In genomic region chr4:40686081-40686913, GRCh38 we compare ENCODE assay signal across 16 cellular contexts.
"Had no signal": no experiment of that assay in that cellular context is flagged by ENCODE, and none has a peak within 500 bp of the region (broad histone marks: within the 10 kb centered on the region; RNA-seq: fewer than 3 reads in every experiment).

No MANE protein-coding gene starts in this region.

- DNase-seq: activated gamma-delta T cell treated with Interleukin-2 at 50 U/mL for 16 hours; activated naive CD8-positive, alpha-beta T cell treated with anti-CD3 and anti-CD28 coated beads, Interleukin-2, amount 50 U/mL, for 24 hours; activated T-cell treated with anti-CD3 and anti-CD28 coated beads, Interleukin-2, amount 50 U/mL, for 1 hour; effector CD4-positive, alpha-beta T cell; foreskin fibroblast; glutamatergic neuron; naive B cell; stimulated activated CD4-positive, alpha-beta T cell treated with anti-CD3 and anti-CD28 coated beads, Interleukin-4, amount 100 ng/mL, for 4 hours; stimulated activated naive CD8-positive, alpha-beta T cell treated with anti-CD3 and anti-CD28 coated beads, Interleukin-15, amount 100 ng/mL, for 72 hours; T-helper 2 cell; testis; uterus had no signal

- H3K4me1 ChIP-seq: testis, uterus had no signal

- H3K36me3 Mint-ChIP-seq: naive B cell had no signal

- H3K27me3 ChIP-seq: cardiac muscle cell, testis, uterus had no signal

- H3K27ac ChIP-seq: cardiac muscle cell, epithelial cell of prostate, testis, uterus had no signal

- H3K4me3 ChIP-seq: cardiac muscle cell, lung, testis, uterus had no signal

- H3K9me3 Mint-ChIP-seq: stimulated activated naive CD8-positive, alpha-beta T cell treated with anti-CD3 and anti-CD28 coated beads, Interleukin-15, amount 100 ng/mL, for 72 hours had no signal

- H3K9me3 ChIP-seq: testis, uterus had no signal

- FAIRE-seq: colon had no signal

- H3K36me3 ChIP-seq: cardiac muscle cell, uterus had no signal

- H3K27ac Mint-ChIP-seq: activated naive CD8-positive, alpha-beta T cell treated with anti-CD3 and anti-CD28 coated beads, Interleukin-2, amount 50 U/mL, for 24 hours; stimulated activated naive CD8-positive, alpha-beta T cell treated with anti-CD3 and anti-CD28 coated beads, Interleukin-15, amount 100 ng/mL, for 72 hours had no signal

- H3K4me1 Mint-ChIP-seq: naive B cell had no signal

- H3K4me3 Mint-ChIP-seq: activated naive CD8-positive, alpha-beta T cell treated with anti-CD3 and anti-CD28 coated beads, Interleukin-2, amount 50 U/mL, for 24 hours; naive B cell; stimulated activated naive CD8-positive, alpha-beta T cell treated with anti-CD3 and anti-CD28 coated beads, Interleukin-15, amount 100 ng/mL, for 72 hours had no signal
